Comparison of ENCODE assay signal across 14 cellular contexts in the genomic region with DNA sequence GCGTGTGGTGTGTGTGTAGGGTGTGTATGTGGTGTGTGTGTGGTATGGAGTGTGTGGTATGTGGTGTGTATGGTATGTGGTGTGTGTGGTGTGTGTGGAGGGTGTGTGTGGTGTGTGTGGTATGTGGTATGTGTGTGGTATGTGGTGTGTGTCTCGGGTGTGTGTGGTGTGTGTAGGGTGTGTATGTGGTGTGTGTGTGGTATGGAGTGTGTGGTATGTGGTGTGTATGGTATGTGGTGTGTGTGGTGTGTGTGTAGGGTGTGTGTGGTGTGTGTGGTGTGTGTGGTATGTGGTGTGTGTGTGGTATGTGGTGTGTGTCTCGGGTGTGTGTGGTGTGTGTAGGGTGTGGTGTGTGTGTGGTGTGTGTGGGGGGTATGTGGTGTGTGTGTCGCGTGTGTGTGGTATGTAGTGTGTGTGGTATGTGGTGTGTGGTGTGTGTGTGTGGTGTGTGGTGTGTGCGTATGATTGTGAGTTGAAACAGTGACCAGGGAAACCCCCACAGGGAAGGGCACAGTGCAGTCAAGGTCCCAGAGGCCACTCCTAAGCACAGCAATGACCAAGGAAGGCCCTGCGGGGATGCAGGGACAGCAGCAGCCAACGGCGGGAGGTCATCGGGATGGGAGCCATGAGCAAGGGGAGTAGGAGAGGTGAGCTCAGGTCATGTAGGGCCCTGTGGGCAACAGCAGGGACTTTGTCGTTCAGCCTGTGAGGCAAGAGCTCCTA. TPM values are rescaled to one million over a fixed set of nuclear protein-coding genes. Genes with fewer than 3 reads are reported as not detected.
A peak's percentile ranks its signal among the peaks of the same experiment; 100 is the strongest.
DNase-seq lines count a peak whose midpoint lies in the region; ATAC-seq, FAIRE-seq and TF ChIP-seq lines count a peak whose summit lies in the region.
"Had no signal": no experiment of that assay in that cellular context is flagged by ENCODE, and none has a peak within 500 bp of the region (broad histone marks: within the 10 kb centered on the region; RNA-seq: fewer than 3 reads in every experiment).

No MANE protein-coding gene starts in this region.

- peaks cover 40% of the 10 kb centered on the region; the same call in 1 of the 2 replicates for H3K23me2 ChIP-seq in H1 (ENCODE audit: low read depth, low read length)

- H3K27ac ChIP-seq in A549, result no peak overlapping the region
- H3K27ac ChIP-seq in DND-41 (ENCODE audit: low read length), result 0 out of 2 replicates have a peak overlapping the region, but pooled peaks have one; percentile 5
- peak overlapping the region; percentile 50 for H3K27ac ChIP-seq in OCI-LY1 (ENCODE audit: low read depth, low read length, poor library complexity, severe bottlenecking)
- no peak overlapping the region for H3K27ac ChIP-seq in H1 (ENCODE audit: low read depth, low read length)
- H3K27ac ChIP-seq: SJSA1, thyroid gland had no signal

- peak in 1 of 2 experiments; percentile 58 for DNase-seq in A549 (ENCODE audit: low read depth in 1 of 2, low spot score in 1 of 2)
- no peak for DNase-seq in DND-41
- no peak for DNase-seq in H1 (ENCODE audit: low read depth in 1 of 2, low spot score in 2 of 2)
- DNase-seq in NCI-H748 (lab: John Stamatoyannopoulos, UW; ENCODE audit: unreplicated experiment), result no peak
- no peak for DNase-seq in posterior vena cava (ENCODE audit: low spot score)
- DNase-seq: effector memory CD8-positive, alpha-beta T cell; hypothalamus; NCI-H2029; thyroid gland had no signal

- H2BK120ac ChIP-seq in H1 (replicated peaks; ENCODE audit: low read depth, low read length), result no peak overlapping the region

- no peak overlapping the region for H4K91ac ChIP-seq in H1 (replicated peaks; ENCODE audit: insufficient read length, low read length)

- WGBS in A549 (ENCODE audit: missing lambda C conversion rate), result 65% methylated on average over 11 of the region's 11 CpGs
- 86 to 100% methylated on average over 2 to 11 of the region's 11 CpGs for WGBS in H1 (ENCODE audit: extremely low coverage in 1 of 2, insufficient coverage in 1 of 2, insufficient read length in 1 of 2, insufficient replicate concordance in 2 of 2, low coverage in 1 of 2, low lambda C conversion rate in 2 of 2, missing lambda C conversion rate in 1 of 2), 2 experiments

- no peak for FAIRE-seq in A549 (lab: Jason Lieb, UNC)
- no peak for FAIRE-seq in H1 (lab: Jason Lieb, UNC)
- FAIRE-seq: D721Med had no signal

- no peak overlapping the region for H3K9ac ChIP-seq in DND-41 (ENCODE audit: low read depth, low read length)
- H3K9ac ChIP-seq in OCI-LY1 (ENCODE audit: low read length), result no peak overlapping the region
- H3K9ac ChIP-seq in H1 (replicated peaks in 1 of 4; ENCODE audit: extremely low read depth in 1 of 4, low read depth in 3 of 4, low read length in 3 of 4), result peak overlapping the region in 1 of 4 experiments; percentile 52; a peak in 1 of 7 replicates

- H3K79me1 ChIP-seq in H1 (ENCODE audit: low read depth, low read length), result peaks cover 17% of the 10 kb centered on the region

- H2BK12ac ChIP-seq in H1 (ENCODE audit: low read depth, low read length), result no peak overlapping the region

- H3K9me2 ChIP-seq in OCI-LY1 (ENCODE audit: low read depth, low read length), result no peaks in the 10 kb centered on the region

- peak overlapping the region; percentile 19 for H2BK15ac ChIP-seq in H1 (ENCODE audit: low read length)

- H3F3A ChIP-seq in OCI-LY1 (ENCODE audit: insufficient read depth, low read length), result peaks cover 5% of the 10 kb centered on the region; the same call in 1 of the 2 replicates

- no peak overlapping the region for H3K18ac ChIP-seq in H1 (ENCODE audit: extremely low read depth, low read length)

- TF ChIP-seq EP300 in A549 (IDR thresholded peaks at IDR 0.05) (no peak), H1 (IDR thresholded peaks at IDR 0.05; ENCODE audit: borderline replicate concordance in 1 of 2, low read depth in 2 of 2, low read length in 2 of 2) (no peak)

- no peak overlapping the region for H3K4me2 ChIP-seq in A549
- H3K4me2 ChIP-seq in DND-41 (ENCODE audit: insufficient read depth, low read length), result no peak overlapping the region
- H3K4me2 ChIP-seq in OCI-LY1 (ENCODE audit: low read length), result no peak overlapping the region
- no peak overlapping the region; a peak in 1 of 4 replicates for H3K4me2 ChIP-seq in H1 (ENCODE audit: insufficient read depth in 1 of 2, low read depth in 2 of 2, low read length in 2 of 2)

- H3K4me3 ChIP-seq in A549 (no peak overlapping the region), DND-41 (ENCODE audit: low read depth in 1 of 2, low read length in 2 of 2) (no peak overlapping the region), OCI-LY1 (ENCODE audit: low read depth, low read length, poor library complexity, severe bottlenecking) (no peak overlapping the region), H1 (ENCODE audit: extremely low read depth in 1 of 4, insufficient read depth in 2 of 4, low read depth in 3 of 4, low read length in 4 of 4) (no peak overlapping the region)
- H3K4me3 ChIP-seq: SJSA1, thyroid gland had no signal

- TF ChIP-seq RAD21 in A549 (conservative IDR thresholded peaks at IDR 0.05 in 1 of 2, IDR thresholded peaks at IDR 0.05 in 1 of 2) (no peak), H1 (IDR thresholded peaks at IDR 0.05 in 1 of 2, conservative IDR thresholded peaks at IDR 0.05 in 1 of 2; ENCODE audit: low read depth in 2 of 2, low read length in 2 of 2) (no peak)

- H3K36me3 ChIP-seq in DND-41 (ENCODE audit: insufficient read depth, low read length), result no peaks in the 10 kb centered on the region; the same call in 1 of the 2 replicates
- no peaks in the 10 kb centered on the region for H3K36me3 ChIP-seq in OCI-LY1 (ENCODE audit: insufficient read depth, low read length)
- no peaks in the 10 kb centered on the region; a peak in 1 of 8 replicates for H3K36me3 ChIP-seq in H1 (ENCODE audit: control insufficient read depth in 2 of 4, insufficient read depth in 4 of 4, low read length in 3 of 4)
- H3K36me3 ChIP-seq: thyroid gland had no signal

- H4K8ac ChIP-seq in H1 (ENCODE audit: extremely low read depth, insufficient read depth, low read length), result 0 out of 2 replicates have a peak overlapping the region, but pooled peaks have one; percentile 28

- no peak overlapping the region for H4K5ac ChIP-seq in H1 (ENCODE audit: insufficient read length, low read depth, low read length)

- CTCF ChIA-PET in A549 (lab: Yijun Ruan, JAX) (interaction anchor here (1.0 to 2.7 kb wide), 10 partner anchors 8 to 89 kb away, joined by 3 to 50 read pairs (median 18); a partner anchor contains a TSS), H1 (lab: Charles Lee; ENCODE audit: partially characterized antibody) (interaction anchor here (0.6 to 2.7 kb wide), 20 partner anchors 12 to 99 kb away, joined by 3 to 39 read pairs (median 6); a partner anchor contains a TSS)

- H2BK20ac ChIP-seq in H1 (ENCODE audit: low read length), result no peak overlapping the region

- H3K56ac ChIP-seq in H1 (replicated peaks; ENCODE audit: insufficient read length, low read depth, low read length), result peak overlapping the region; percentile 100

- no peak for TF ChIP-seq CTCF in A549 (IDR thresholded peaks at IDR 0.05)
- no peak for TF ChIP-seq CTCF in DND-41 (IDR thresholded peaks at IDR 0.05; ENCODE audit: borderline replicate concordance, extremely low read depth, low read length, poor library complexity, severe bottlenecking)
- TF ChIP-seq CTCF in OCI-LY1 (IDR thresholded peaks at IDR 0.05; ENCODE audit: low read length), result no peak
- no peak for TF ChIP-seq CTCF in H1 (IDR thresholded peaks at IDR 0.05; ENCODE audit: control extremely low read depth in 1 of 3, insufficient read depth in 1 of 3, low read depth in 1 of 3, low read length in 3 of 3)

- ATAC-seq in A549 (peak; percentile 6 to 16; a peak in 2 of 6 replicates), DND-41 (ENCODE audit: insufficient read depth, low read depth) (no peak), HG02885 (IDR thresholded peaks at IDR 0.05; ENCODE audit: poor library complexity, unreplicated experiment) (no peak), HG02938 (IDR thresholded peaks at IDR 0.05; ENCODE audit: unreplicated experiment) (no peak)
- ATAC-seq: effector memory CD8-positive, alpha-beta T cell had no signal

- H4K20me1 ChIP-seq in DND-41 (ENCODE audit: insufficient read depth, low read length) (no peaks in the 10 kb centered on the region; the same call in 1 of the 2 replicates), OCI-LY1 (ENCODE audit: insufficient read depth, low read length) (no peaks in the 10 kb centered on the region), H1 (replicated peaks in 1 of 2; ENCODE audit: control insufficient read depth in 1 of 2, insufficient read depth in 2 of 2, low read length in 2 of 2) (peaks cover 2 to 33% of the 10 kb centered on the region in 2 experiments)

- no peak overlapping the region for H3K14ac ChIP-seq in H1 (ENCODE audit: insufficient read length)

- no peak overlapping the region for H3K23ac ChIP-seq in H1 (ENCODE audit: insufficient read length)

- H3K4me1 ChIP-seq in A549 (no peaks in the 10 kb centered on the region), DND-41 (ENCODE audit: insufficient read depth, low read length) (peaks cover 20% of the 10 kb centered on the region), OCI-LY1 (ENCODE audit: insufficient read depth, low read length, severe bottlenecking) (peaks cover 12% of the 10 kb centered on the region), H1 (replicated peaks in 1 of 4; ENCODE audit: control insufficient read depth in 3 of 4, insufficient read depth in 4 of 4, low read length in 3 of 4) (peaks cover 0 to 2% (median under 1%) of the 10 kb centered on the region in 4 experiments; a peak in 3 of 7 replicates)

- TF ChIP-seq POLR2A in A549 (IDR thresholded peaks at IDR 0.05; ENCODE audit: low read length) (no peak), H1 (IDR thresholded peaks at IDR 0.05; ENCODE audit: control extremely low read depth in 1 of 2, low read depth in 2 of 2, low read length in 2 of 2) (no peak)

- peak overlapping the region; percentile 69; the same call in 1 of the 2 replicates for H2AK5ac ChIP-seq in H1 (ENCODE audit: low read depth, low read length)

- H3K9me3 ChIP-seq in A549, result no peaks in the 10 kb centered on the region
- no peaks in the 10 kb centered on the region for H3K9me3 ChIP-seq in DND-41 (ENCODE audit: insufficient read depth, low read length, severe bottlenecking)
- no peaks in the 10 kb centered on the region for H3K9me3 ChIP-seq in OCI-LY1 (ENCODE audit: low read length)
- peaks cover 0 to 3% of the 10 kb centered on the region in 2 experiments; a peak in 1 of 4 replicates for H3K9me3 ChIP-seq in H1 (ENCODE audit: insufficient read depth in 2 of 2, low read depth in 1 of 2, low read length in 1 of 2)
- H3K9me3 ChIP-seq: SJSA1, thyroid gland had no signal

- POLR2A ChIA-PET in A549 (lab: Yijun Ruan, JAX) (no interaction called here), H1 (lab: Charles Lee; ENCODE audit: partially characterized antibody) (interaction anchor here (0.6 to 2.3 kb wide), 4 partner anchors 11 to 125 kb away, joined by 3 to 12 read pairs (median 6); no protein-coding TSS in a partner anchor)

- no peak overlapping the region for H2BK5ac ChIP-seq in H1 (ENCODE audit: low read depth, low read length)

- no peak overlapping the region for H3K4ac ChIP-seq in H1 (replicated peaks; ENCODE audit: insufficient read length, low read depth, low read length)

- H3K27me3 ChIP-seq in DND-41 (ENCODE audit: insufficient read depth, low read length, poor library complexity) (no peaks in the 10 kb centered on the region), OCI-LY1 (ENCODE audit: insufficient read depth, low read length) (no peaks in the 10 kb centered on the region), H1 (replicated peaks in 1 of 4; ENCODE audit: control insufficient read depth in 3 of 4, extremely low read depth in 1 of 4, insufficient read depth in 3 of 4, low read length in 3 of 4) (peaks cover 0 to 5% (median 0%) of the 10 kb centered on the region in 4 experiments; a peak in 3 of 7 replicates)
- H3K27me3 ChIP-seq: SJSA1, thyroid gland had no signal

- H3K79me2 ChIP-seq in DND-41 (ENCODE audit: insufficient read depth, low read length), result peaks cover 5% of the 10 kb centered on the region
- no peaks in the 10 kb centered on the region; the same call in 1 of the 2 replicates for H3K79me2 ChIP-seq in OCI-LY1 (ENCODE audit: insufficient read depth, low read length)
- H3K79me2 ChIP-seq in H1 (ENCODE audit: control insufficient read depth in 1 of 2, insufficient read depth in 2 of 2, low read length in 2 of 2), result no peaks in the 10 kb centered on the region

- H2AFZ ChIP-seq in DND-41 (ENCODE audit: low read depth, low read length) (no peak overlapping the region), OCI-LY1 (ENCODE audit: low read length) (no peak overlapping the region), H1 (ENCODE audit: low read length) (no peak overlapping the region)

- intact Hi-C loops in posterior vena cava (cut with DNase I), result loop anchor here in 1 of 2 donors (5.0 kb wide), 2 partner anchors 63 to 88 kb away; a partner anchor contains a TSS

RNA-seq across cellular contexts. Expression of a gene that starts 2.8 kb away (rescaled TPM):
- 9.5 and 9.6 TPM in 2 replicates for polyA plus RNA-seq in A549 (2011; rRNA removed)
- polyA plus RNA-seq in A549 (2012; cell fraction: cytosol; rRNA removed), result 10.9 and 13.1 TPM in 2 replicates
- 54.7 and 59.5 TPM in 2 replicates for polyA plus RNA-seq in A549 (2012; cell fraction: nucleus; rRNA removed)
- 13.2 to 15.1 TPM (median 14.7 TPM) in 3 replicates for polyA plus RNA-seq in A549 (2017; fragmentation: RNase III; extraction: RNeasy Plus Mini Kit Qiagen cat#74134 plus additional on column Dnase treatment)
- polyA minus RNA-seq in A549 (2011; rRNA and poly(A)+ RNA removed), result 12.9 and 13.4 TPM in 2 replicates
- total RNA-seq in H1 (2021; fragmentation: NEBNext Ultra II Directional; extraction: Animal tissue kit (Norgen Biotek cat#: 25700)), result 32.2 and 32.3 TPM in 2 replicates
- 25.0 and 33.1 TPM in 2 replicates for polyA plus RNA-seq in H1 (2011; rRNA removed)
- polyA plus RNA-seq in H1 (2011; cell fraction: cytosol; rRNA removed), result 34.4 TPM
- polyA plus RNA-seq in H1 (2011; cell fraction: nucleus; rRNA removed), result 140 TPM
- 24.5 to 41.1 TPM (median 35.3 TPM) in 4 replicates for polyA plus RNA-seq in H1 (2012, experiment 1 of 2)
- 25.1 TPM for polyA plus RNA-seq in H1 (2012, experiment 2 of 2)
- polyA plus RNA-seq in H1 (2013, experiment 1 of 2), result 17.9 TPM
- polyA plus RNA-seq in H1 (2013, experiment 2 of 2), result 16.7 TPM
- 30.2 and 31.7 TPM in 2 replicates for polyA minus RNA-seq in H1 (2011; rRNA and poly(A)+ RNA removed)
- 23.9 TPM for polyA minus RNA-seq in H1 (2011; cell fraction: cytosol; rRNA and poly(A)+ RNA removed)
- polyA minus RNA-seq in H1 (2011; cell fraction: nucleus; rRNA and poly(A)+ RNA removed), result 34.9 TPM
- 10 to 100 TPM; 35.3 to 36.0 TPM for total RNA-seq in posterior vena cava

RNA-seq across cellular contexts. Expression of a gene that starts 13.5 kb away (rescaled TPM):
- polyA plus RNA-seq in A549 (2011; rRNA removed) (1.6 and 1.7 TPM in 2 replicates), A549 (2017; fragmentation: RNase III; extraction: RNeasy Plus Mini Kit Qiagen cat#74134 plus additional on column Dnase treatment) (1.7 to 2.3 TPM (median 1.9 TPM) in 3 replicates), H1 (2011; rRNA removed) (1.9 and 3.6 TPM in 2 replicates)
- polyA plus RNA-seq in A549 (2012; cell fraction: cytosol; rRNA removed), result 1.3 and 2.1 TPM in 2 replicates
- 13.3 and 14.5 TPM in 2 replicates for polyA plus RNA-seq in A549 (2012; cell fraction: nucleus; rRNA removed)
- polyA minus RNA-seq in A549 (2011; rRNA and poly(A)+ RNA removed), result 1.0 and 1.4 TPM in 2 replicates
- 1.1 TPM in 2 replicates for total RNA-seq in H1 (2021; fragmentation: NEBNext Ultra II Directional; extraction: Animal tissue kit (Norgen Biotek cat#: 25700))
- 2.0 TPM for polyA plus RNA-seq in H1 (2011; cell fraction: cytosol; rRNA removed)
- polyA plus RNA-seq in H1 (2011; cell fraction: nucleus; rRNA removed), result 13.0 TPM
- 0.58 to 2.1 TPM (median 1.6 TPM) in 4 replicates for polyA plus RNA-seq in H1 (2012, experiment 1 of 2)
- polyA plus RNA-seq in H1 (2012, experiment 2 of 2), result 0.84 TPM
- polyA plus RNA-seq in H1 (2013, experiment 1 of 2), result 0.75 TPM
- 0.75 TPM for polyA plus RNA-seq in H1 (2013, experiment 2 of 2)
- 0.32 and 0.50 TPM in 2 replicates for polyA minus RNA-seq in H1 (2011; rRNA and poly(A)+ RNA removed)
- 1.2 TPM for polyA minus RNA-seq in H1 (2011; cell fraction: cytosol; rRNA and poly(A)+ RNA removed)
- polyA minus RNA-seq in H1 (2011; cell fraction: nucleus; rRNA and poly(A)+ RNA removed), result 1.4 TPM
- total RNA-seq in posterior vena cava, result 1 to 10 TPM; 2.1 to 2.5 TPM

RNA-seq across cellular contexts. Expression of a gene that starts 32.9 kb away (rescaled TPM):
- polyA plus RNA-seq in A549 (2011; rRNA removed), result 24.6 and 32.4 TPM in 2 replicates
- polyA plus RNA-seq in A549 (2012; cell fraction: cytosol; rRNA removed), result 42.6 and 58.7 TPM in 2 replicates
- polyA plus RNA-seq in A549 (2012; cell fraction: nucleus; rRNA removed), result 186 and 235 TPM in 2 replicates
- polyA plus RNA-seq in A549 (2017; fragmentation: RNase III; extraction: RNeasy Plus Mini Kit Qiagen cat#74134 plus additional on column Dnase treatment), result 64.4 to 67.2 TPM (median 65.0 TPM) in 3 replicates
- polyA minus RNA-seq in A549 (2011; rRNA and poly(A)+ RNA removed), result 52.7 and 56.9 TPM in 2 replicates
- 92.8 and 106 TPM in 2 replicates for total RNA-seq in H1 (2021; fragmentation: NEBNext Ultra II Directional; extraction: Animal tissue kit (Norgen Biotek cat#: 25700))
- 58.3 and 83.3 TPM in 2 replicates for polyA plus RNA-seq in H1 (2011; rRNA removed)
- polyA plus RNA-seq in H1 (2011; cell fraction: cytosol; rRNA removed), result 58.5 TPM
- polyA plus RNA-seq in H1 (2011; cell fraction: nucleus; rRNA removed), result 226 TPM
- polyA plus RNA-seq in H1 (2012, experiment 1 of 2), result 63.1 to 97.9 TPM (median 90.3 TPM) in 4 replicates
- 97.7 TPM for polyA plus RNA-seq in H1 (2012, experiment 2 of 2)
- polyA plus RNA-seq in H1 (2013, experiment 1 of 2), result 115 TPM
- 92.5 TPM for polyA plus RNA-seq in H1 (2013, experiment 2 of 2)
- 71.0 and 71.3 TPM in 2 replicates for polyA minus RNA-seq in H1 (2011; rRNA and poly(A)+ RNA removed)
- polyA minus RNA-seq in H1 (2011; cell fraction: cytosol; rRNA and poly(A)+ RNA removed), result 70.6 TPM
- 62.9 TPM for polyA minus RNA-seq in H1 (2011; cell fraction: nucleus; rRNA and poly(A)+ RNA removed)
- total RNA-seq in posterior vena cava, result 100 to 1,000 TPM; 108 to 125 TPM

Comparison
In these comparisons a context has a peak if more than half of its experiments do, and no peak if none do; other contexts are left out.
1. ATAC-seq: peak in A549 (2 of 2); none in DND-41 (single experiment), HG02885 (single experiment) and HG02938 (single experiment).
2. H3K27ac ChIP-seq: peak in DND-41 (single experiment) and OCI-LY1 (single experiment); none in A549 (0 of 2) and H1 (single experiment).